1 cellular context compared by ENCODE assay signal in the genomic region with DNA sequence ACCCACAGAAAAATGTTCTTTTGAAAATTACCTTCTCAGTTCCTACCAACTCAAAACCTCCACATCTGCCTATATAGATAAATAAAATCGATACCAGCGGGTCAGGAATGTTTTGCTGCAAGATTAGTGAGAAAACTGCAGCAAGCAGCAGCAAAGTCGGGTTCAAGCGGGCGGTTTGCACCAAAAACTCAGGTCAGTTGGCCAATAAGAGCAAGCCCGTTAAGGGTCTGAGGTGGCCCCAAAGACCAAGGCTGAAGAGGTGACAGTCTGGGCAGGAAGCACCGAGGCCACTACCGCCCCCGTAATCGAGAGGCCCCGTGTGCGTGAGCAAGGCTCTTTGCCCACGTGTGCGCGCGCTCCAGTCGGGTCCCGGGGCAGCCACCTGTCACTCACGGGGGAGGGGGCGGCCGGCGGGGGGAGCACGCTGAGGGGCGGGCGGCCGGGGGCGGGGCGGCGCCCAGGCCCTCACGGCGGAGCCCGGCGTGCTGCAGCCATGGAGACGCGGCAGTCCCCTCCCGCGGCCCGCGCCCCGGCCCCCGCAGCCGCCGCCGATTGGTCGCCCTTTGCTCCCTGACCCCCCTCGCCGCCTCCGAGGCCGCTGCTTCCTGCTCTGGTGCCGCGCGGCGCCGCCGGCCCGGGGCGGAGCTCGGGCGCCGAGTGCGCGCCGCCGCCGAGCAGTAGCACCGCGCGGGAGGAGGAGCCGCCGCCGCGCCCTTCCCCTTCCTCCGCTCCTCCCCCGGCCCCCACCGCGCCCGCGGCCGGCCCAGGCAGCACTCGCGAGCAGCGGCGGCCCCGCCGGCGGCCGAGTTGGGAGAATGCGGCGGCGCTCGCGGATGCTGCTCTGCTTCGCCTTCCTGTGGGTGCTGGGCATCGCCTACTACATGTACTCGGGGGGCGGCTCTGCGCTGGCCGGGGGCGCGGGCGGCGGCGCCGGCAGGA.
TF ChIP-seq lines count a peak whose summit lies in the region.

A gene (plus strand): TSS at position 773 of the 939 bp plus-strand sequence. CDS start 43 bp downstream, at position 816.

TF ChIP-seq in WTC11, 78 proteins besides CTCF, POLR2A, EP300 and RAD21 (continued from another document):
- TF ChIP-seq KAT7 (CRISPR knock-in tag; IDR thresholded peaks at IDR 0.05; ENCODE audit: borderline replicate concordance): 0 out of 2 replicates have a peak, but pooled peaks have one; percentile 38
- TF ChIP-seq, protein P1, sequence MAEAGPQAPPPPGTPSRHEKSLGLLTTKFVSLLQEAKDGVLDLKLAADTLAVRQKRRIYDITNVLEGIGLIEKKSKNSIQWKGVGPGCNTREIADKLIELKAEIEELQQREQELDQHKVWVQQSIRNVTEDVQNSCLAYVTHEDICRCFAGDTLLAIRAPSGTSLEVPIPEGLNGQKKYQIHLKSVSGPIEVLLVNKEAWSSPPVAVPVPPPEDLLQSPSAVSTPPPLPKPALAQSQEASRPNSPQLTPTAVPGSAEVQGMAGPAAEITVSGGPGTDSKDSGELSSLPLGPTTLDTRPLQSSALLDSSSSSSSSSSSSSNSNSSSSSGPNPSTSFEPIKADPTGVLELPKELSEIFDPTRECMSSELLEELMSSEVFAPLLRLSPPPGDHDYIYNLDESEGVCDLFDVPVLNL (CRISPR knock-in tag; IDR thresholded peaks at IDR 0.05; ENCODE audit: borderline replicate concordance, low read depth): no peak
- peak; percentile 65 for TF ChIP-seq SP1 (CRISPR knock-in tag; conservative IDR thresholded peaks at IDR 0.05)
- TF ChIP-seq, protein P2, sequence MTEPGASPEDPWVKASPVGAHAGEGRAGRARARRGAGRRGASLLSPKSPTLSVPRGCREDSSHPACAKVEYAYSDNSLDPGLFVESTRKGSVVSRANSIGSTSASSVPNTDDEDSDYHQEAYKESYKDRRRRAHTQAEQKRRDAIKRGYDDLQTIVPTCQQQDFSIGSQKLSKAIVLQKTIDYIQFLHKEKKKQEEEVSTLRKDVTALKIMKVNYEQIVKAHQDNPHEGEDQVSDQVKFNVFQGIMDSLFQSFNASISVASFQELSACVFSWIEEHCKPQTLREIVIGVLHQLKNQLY (CRISPR knock-in tag; IDR thresholded peaks at IDR 0.05): no peak
- TF ChIP-seq ESRRA (CRISPR knock-in tag; IDR thresholded peaks at IDR 0.05; ENCODE audit: borderline replicate concordance): no peak
- TF ChIP-seq TP53 (CRISPR knock-in tag; IDR thresholded peaks at IDR 0.05): peak; percentile 77; the same call in 1 of the 2 replicates
- TF ChIP-seq, protein P3, sequence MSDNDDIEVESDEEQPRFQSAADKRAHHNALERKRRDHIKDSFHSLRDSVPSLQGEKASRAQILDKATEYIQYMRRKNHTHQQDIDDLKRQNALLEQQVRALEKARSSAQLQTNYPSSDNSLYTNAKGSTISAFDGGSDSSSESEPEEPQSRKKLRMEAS (CRISPR knock-in tag; IDR thresholded peaks at IDR 0.05): peak; percentile 43; the same call in 1 of the 2 replicates
- TF ChIP-seq, protein P4, sequence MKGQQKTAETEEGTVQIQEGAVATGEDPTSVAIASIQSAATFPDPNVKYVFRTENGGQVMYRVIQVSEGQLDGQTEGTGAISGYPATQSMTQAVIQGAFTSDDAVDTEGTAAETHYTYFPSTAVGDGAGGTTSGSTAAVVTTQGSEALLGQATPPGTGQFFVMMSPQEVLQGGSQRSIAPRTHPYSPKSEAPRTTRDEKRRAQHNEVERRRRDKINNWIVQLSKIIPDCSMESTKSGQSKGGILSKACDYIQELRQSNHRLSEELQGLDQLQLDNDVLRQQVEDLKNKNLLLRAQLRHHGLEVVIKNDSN (CRISPR knock-in tag; IDR thresholded peaks at IDR 0.05): peak; percentile 63; the same call in 1 of the 2 replicates
